Comparison of ENCODE assay signal across 13 cellular contexts in the genomic region with DNA sequence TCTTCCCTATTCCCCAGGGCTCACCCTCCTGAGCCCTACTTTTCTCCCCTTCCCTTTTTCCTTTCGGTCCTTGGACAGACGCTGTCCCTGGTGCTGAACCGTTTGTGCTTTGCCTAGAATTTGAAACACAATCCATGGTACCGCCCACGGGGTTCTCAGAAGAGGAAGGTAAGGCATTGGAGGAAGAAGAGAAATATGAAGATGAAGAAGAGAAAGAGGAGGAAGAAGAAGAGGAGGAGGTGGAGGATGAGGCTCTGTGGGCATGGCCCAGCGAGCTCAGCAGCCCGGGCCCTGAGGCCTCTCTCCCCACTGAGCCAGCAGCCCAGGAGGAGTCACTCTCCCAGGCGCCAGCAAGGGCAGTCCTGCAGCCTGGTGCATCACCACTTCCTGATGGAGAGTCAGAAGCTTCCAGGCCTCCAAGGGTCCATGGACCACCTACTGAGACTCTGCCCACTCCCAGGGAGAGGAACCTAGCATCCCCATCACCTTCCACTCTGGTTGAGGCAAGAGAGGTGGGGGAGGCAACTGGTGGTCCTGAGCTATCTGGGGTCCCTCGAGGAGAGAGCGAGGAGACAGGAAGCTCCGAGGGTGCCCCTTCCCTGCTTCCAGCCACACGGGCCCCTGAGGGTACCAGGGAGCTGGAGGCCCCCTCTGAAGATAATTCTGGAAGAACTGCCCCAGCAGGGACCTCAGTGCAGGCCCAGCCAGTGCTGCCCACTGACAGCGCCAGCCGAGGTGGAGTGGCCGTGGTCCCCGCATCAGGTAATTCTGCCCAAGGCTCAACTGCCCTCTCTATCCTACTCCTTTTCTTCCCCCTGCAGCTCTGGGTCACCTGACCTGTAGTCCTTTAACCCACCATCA. TPM values are rescaled to one million over a fixed set of nuclear protein-coding genes. Genes with fewer than 3 reads are reported as not detected.
DNase-seq lines count a peak whose midpoint lies in the region; ATAC-seq, FAIRE-seq and TF ChIP-seq lines count a peak whose summit lies in the region.
"Had no signal": no experiment of that assay in that cellular context is flagged by ENCODE, and none has a peak within 500 bp of the region (broad histone marks: within the 10 kb centered on the region; RNA-seq: fewer than 3 reads in every experiment).

No MANE protein-coding gene starts in this region.

- no peaks in the 10 kb centered on the region for H3K36me3 ChIP-seq in pancreas
- H3K36me3 ChIP-seq: uterus had no signal

- ATAC-seq in pancreas (peak in 3 of 4 donors; percentile 34 to 74 (median 57)), HG02973 (IDR thresholded peaks at IDR 0.05; ENCODE audit: unreplicated experiment) (no peak)
- ATAC-seq: activated naive CD8-positive, alpha-beta T cell treated with anti-CD3 and anti-CD28 coated beads, Interleukin-2, amount 50 U/mL, for 24 hours had no signal

- no peak for FAIRE-seq in pancreas (lab: Jason Lieb, UNC)

- TF ChIP-seq CTCF in pancreas (IDR thresholded peaks at IDR 0.05): no peak

- H3K9me3 ChIP-seq in pancreas: no peaks in the 10 kb centered on the region
- H3K9me3 ChIP-seq: uterus had no signal

- H3K4me1 ChIP-seq in pancreas: peaks cover 0 to 4% (median 4%) of the 10 kb centered on the region in 3 donors

- no peak overlapping the region for H3K4me3 ChIP-seq in pancreas
- H3K4me3 ChIP-seq: uterus had no signal

- H3K27ac ChIP-seq in pancreas: no peak overlapping the region
- H3K27ac ChIP-seq: HL-60, uterus had no signal

- in situ Hi-C loops in T47D (cut with HindIII; ENCODE audit: low pct_unique_long_range_greater_than_20kb, low sequenced_read_pairs): no loop called here

- 42 to 46% methylated on average over 16 of the region's 16 CpGs for whole genome bisulfite sequencing in pancreas, 2 donors

- intact Hi-C loops in pancreas (cut with DNase I): no loop called here

- H3K27me3 ChIP-seq in pancreas: peaks cover 0 to 6% (median 0%) of the 10 kb centered on the region in 4 donors
- H3K27me3 ChIP-seq: uterus had no signal

- peak; percentile 36 for DNase-seq in activated CD4-positive, alpha-beta T cell treated with anti-CD3 and anti-CD28 coated beads for 48 hours
- DNase-seq in activated CD4-positive, alpha-beta T cell treated with anti-CD3 and anti-CD28 coated beads, Interleukin-2, amount 50 U/mL, for 4 hours: no peak
- DNase-seq in T47D (ENCODE audit: low read depth in 1 of 2, low spot score in 1 of 2) (peak; percentile 91 to 92), pancreas (peak in 1 of 6 donors; percentile 61), NCI-H510A treated with DMSO at 0.1 percent for 48 hours (lab: John Stamatoyannopoulos, UW) (no peak)
- DNase-seq: activated naive CD8-positive, alpha-beta T cell treated with anti-CD3 and anti-CD28 coated beads, Interleukin-2, amount 50 U/mL, for 24 hours; naive B cell; NCI-H510A; stimulated activated CD4-positive, alpha-beta T cell treated with anti-CD3 and anti-CD28 coated beads, Interleukin-4, amount 100 ng/mL, for 1 hour; uterus had no signal

RNA-seq across cellular contexts. Expression of a gene that starts 10.4 kb away (rescaled TPM):
- under 1 TPM in 1 of 6 donors, not detected in 5; 0.12 TPM for total RNA-seq in pancreas
- not detected for polyA plus RNA-seq in pancreas
- polyA plus RNA-seq: AG04450 had no signal

RNA-seq across cellular contexts. Expression of a gene that starts 24.8 kb away (rescaled TPM):
- 1 to 10 TPM; 1.1 to 7.6 (median 3.4) TPM for total RNA-seq in pancreas
- 1 to 10 TPM; 3.5 to 7.0 TPM for polyA plus RNA-seq in pancreas

RNA-seq across cellular contexts. Expression of a gene that starts 33.1 kb away (rescaled TPM):
- total RNA-seq in pancreas: not detected
- polyA plus RNA-seq in pancreas: under 1 TPM; 0.38 to 0.46 TPM
- polyA plus RNA-seq: AG04450 had no signal

RNA-seq across cellular contexts. Expression of a gene that starts 51.1 kb away (rescaled TPM):
- total RNA-seq in pancreas: 10 to 100 TPM in 3 of 6 donors, 1 to 10 TPM in 3; 6.4 to 16.0 (median 11.4) TPM
- polyA plus RNA-seq in pancreas: 10 to 100 TPM; 14.4 to 16.9 TPM

RNA-seq across cellular contexts. Expression of a gene that starts 53.0 kb away (rescaled TPM):
- total RNA-seq in pancreas: 1 to 10 TPM in 3 of 6 donors, under 1 TPM in 3; 0.38 to 5.0 (median 1.2) TPM
- 1 to 10 TPM; 3.3 to 4.0 TPM for polyA plus RNA-seq in pancreas

Comparison
In these comparisons a context has a peak if more than half of its experiments do, and no peak if none do; other contexts are left out.
1. DNase-seq: peak in activated CD4-positive, alpha-beta T cell treated with anti-CD3 and anti-CD28 coated beads for 48 hours (single experiment) and T47D (2 of 2); none in activated CD4-positive, alpha-beta T cell treated with anti-CD3 and anti-CD28 coated beads, Interleukin-2, amount 50 U/mL, for 4 hours (0 of 2) and NCI-H510A treated with DMSO at 0.1 percent for 48 hours (single experiment).